ENCODE assay signal across 15 cellular contexts in the genomic region with DNA sequence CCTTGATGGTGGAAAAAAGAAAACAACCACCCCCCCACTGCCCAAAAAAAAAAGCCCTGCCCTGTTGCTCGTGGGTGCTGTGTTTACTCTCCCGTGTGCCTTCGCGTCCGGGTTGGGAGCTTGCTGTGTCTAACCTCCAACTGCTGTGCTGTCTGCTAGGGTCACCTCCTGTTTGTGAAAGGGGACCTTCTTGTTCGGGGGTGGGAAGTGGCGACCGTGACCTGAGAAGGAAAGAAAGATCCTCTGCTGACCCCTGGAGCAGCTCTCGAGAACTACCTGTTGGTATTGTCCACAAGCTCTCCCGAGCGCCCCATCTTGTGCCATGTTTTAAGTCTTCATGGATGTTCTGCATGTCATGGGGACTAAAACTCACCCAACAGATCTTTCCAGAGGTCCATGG. TPM values are rescaled to one million over a fixed set of nuclear protein-coding genes. Genes with fewer than 3 reads are reported as not detected.
A peak's percentile ranks its signal among the peaks of the same experiment; 100 is the strongest.
DNase-seq lines count a peak whose midpoint lies in the region; ATAC-seq, FAIRE-seq and TF ChIP-seq lines count a peak whose summit lies in the region.
"Had no signal": no experiment of that assay in that cellular context is flagged by ENCODE, and none has a peak within 500 bp of the region (broad histone marks: within the 10 kb centered on the region; RNA-seq: fewer than 3 reads in every experiment).

No MANE protein-coding gene starts in this region.

- no peaks in the 10 kb centered on the region for H3K36me3 Mint-ChIP-seq in MCF 10A (ENCODE audit: insufficient read depth, unreplicated experiment)
- H3K36me3 Mint-ChIP-seq in endodermal cell (ENCODE audit: low read depth): no peaks in the 10 kb centered on the region

- H3K4me2 ChIP-seq in Loucy (ENCODE audit: low read depth, low read length, poor library complexity, severe bottlenecking) (peak overlapping the region; percentile 78), hepatocyte (no peak overlapping the region)
- H3K4me2 ChIP-seq: BLaER1 had no signal

- H3K27me3 Mint-ChIP-seq in MCF 10A (ENCODE audit: insufficient read depth, unreplicated experiment) (peaks cover 50% of the 10 kb centered on the region), endodermal cell (ENCODE audit: insufficient read depth) (peaks cover 13% of the 10 kb centered on the region)
- H3K27me3 Mint-ChIP-seq: activated CD4-positive, alpha-beta memory T cell treated with anti-CD3 and anti-CD28 coated beads for 36 hours had no signal

- H3K9me2 ChIP-seq in Loucy (replicated peaks; ENCODE audit: low read depth, low read length) (no peaks in the 10 kb centered on the region), hepatocyte (replicated peaks; ENCODE audit: insufficient read depth) (no peaks in the 10 kb centered on the region)

- BruUV-seq in MCF 10A (replicated peaks; lab: Mats Ljungman, UMichigan): no TSS peak

- H3K9ac ChIP-seq in Loucy (ENCODE audit: low read depth, low read length, poor library complexity, severe bottlenecking) (no peak overlapping the region), endodermal cell (ENCODE audit: extremely low read depth, low read length, poor library complexity, severe bottlenecking) (no peak overlapping the region)
- H3K9ac ChIP-seq: BLaER1, GM23248 had no signal

- ATAC-seq in GM18909 (IDR thresholded peaks at IDR 0.05; ENCODE audit: poor library complexity, unreplicated experiment): no peak
- ATAC-seq: gastrocnemius medialis, Panc1 had no signal

- intact Hi-C loops in MCF 10A (cut with micrococcal nuclease) (no loop called here), breast epithelium (cut with DNase I; ENCODE audit: low total_unique reads) (no loop called here)

- POLR2A ChIA-PET in MCF 10A (lab: Yijun Ruan, JAX): interaction anchor here (1.2 kb wide), 1 partner anchor 63 kb away, joined by 3 read pairs; no protein-coding TSS in a partner anchor

- no peaks in the 10 kb centered on the region for H3K36me3 ChIP-seq in breast epithelium
- H3K36me3 ChIP-seq in Loucy (ENCODE audit: insufficient read depth, low read length): no peaks in the 10 kb centered on the region
- no peaks in the 10 kb centered on the region for H3K36me3 ChIP-seq in endodermal cell (ENCODE audit: control insufficient read depth, insufficient read depth, low read length)
- no peaks in the 10 kb centered on the region for H3K36me3 ChIP-seq in hepatocyte (replicated peaks; ENCODE audit: insufficient read depth, low read depth)
- H3K36me3 ChIP-seq: BLaER1, gastrocnemius medialis had no signal

- H3K4me3 Mint-ChIP-seq in MCF 10A (ENCODE audit: unreplicated experiment) (no peak overlapping the region), endodermal cell (no peak overlapping the region)
- H3K4me3 Mint-ChIP-seq: activated CD4-positive, alpha-beta memory T cell treated with anti-CD3 and anti-CD28 coated beads for 36 hours had no signal

- 31 to 52% methylated on average over 7 to 11 of the region's 11 CpGs for WGBS in endodermal cell (ENCODE audit: insufficient coverage in 1 of 2, insufficient read length in 1 of 2), 2 experiments
- WGBS in hepatocyte (ENCODE audit: low lambda C conversion rate, missing lambda C conversion rate): 65% methylated on average over 11 of the region's 11 CpGs

- peaks cover 0 to 8% of the 10 kb centered on the region in 2 donors for H3K27me3 ChIP-seq in breast epithelium
- no peaks in the 10 kb centered on the region for H3K27me3 ChIP-seq in Loucy (ENCODE audit: insufficient read depth, low read length, poor library complexity, severe bottlenecking)
- H3K27me3 ChIP-seq in endodermal cell (ENCODE audit: control insufficient read depth, insufficient read depth, low read length, poor library complexity, severe bottlenecking): peaks cover 6% of the 10 kb centered on the region
- no peaks in the 10 kb centered on the region for H3K27me3 ChIP-seq in hepatocyte
- H3K27me3 ChIP-seq: BLaER1 had no signal

- no peak for TF ChIP-seq POLR2A in breast epithelium (IDR thresholded peaks at IDR 0.05)

- H3K79me2 ChIP-seq in Loucy (ENCODE audit: insufficient read depth, low read length): no peaks in the 10 kb centered on the region
- H3K79me2 ChIP-seq in hepatocyte: no peaks in the 10 kb centered on the region

- CTCF ChIA-PET in MCF 10A (lab: Yijun Ruan, JAX): interaction anchor here (1.1 to 4.9 kb wide), 8 partner anchors 9 to 30 kb away, joined by 3 to 22 read pairs (median 5); no protein-coding TSS in a partner anchor

- no peak for FAIRE-seq in HTR-8/SVneo (lab: Jason Lieb, UNC)
- FAIRE-seq: bronchial epithelial cell had no signal

- H3K4me3 ChIP-seq in breast epithelium (no peak overlapping the region), Loucy (ENCODE audit: low read length, poor library complexity, severe bottlenecking) (peak overlapping the region; percentile 64), endodermal cell (ENCODE audit: low read length) (no peak overlapping the region), hepatocyte (no peak overlapping the region)
- H3K4me3 ChIP-seq: BLaER1, gastrocnemius medialis, GM23248 had no signal

- no peaks in the 10 kb centered on the region for H3K4me1 ChIP-seq in breast epithelium
- no peaks in the 10 kb centered on the region for H3K4me1 ChIP-seq in Loucy (ENCODE audit: insufficient read depth, low read length, poor library complexity, severe bottlenecking)
- H3K4me1 ChIP-seq in endodermal cell (ENCODE audit: control insufficient read depth, insufficient read depth, low read length): no peaks in the 10 kb centered on the region
- H3K4me1 ChIP-seq in hepatocyte (ENCODE audit: insufficient read depth): no peaks in the 10 kb centered on the region
- H3K4me1 ChIP-seq: gastrocnemius medialis had no signal

- DNase-seq in MCF 10A (ENCODE audit: unreplicated experiment) (peak; percentile 10), breast epithelium (ENCODE audit: low spot score in 2 of 2) (no peak), endodermal cell (peak; percentile 82), substantia nigra (lab: John Stamatoyannopoulos, UW) (no peak), HTR-8/SVneo (ENCODE audit: insufficient read length, low spot score) (no peak), hepatocyte (ENCODE audit: low spot score) (no peak)
- DNase-seq: activated CD4-positive, alpha-beta memory T cell treated with anti-CD3 and anti-CD28 coated beads for 36 hours; gastrocnemius medialis; GM23248 had no signal

- H3K9me3 ChIP-seq in breast epithelium (no peaks in the 10 kb centered on the region), Loucy (ENCODE audit: insufficient read depth, low read depth, low read length) (no peaks in the 10 kb centered on the region), endodermal cell (ENCODE audit: control insufficient read depth, low read length) (no peaks in the 10 kb centered on the region), hepatocyte (ENCODE audit: low read depth) (no peaks in the 10 kb centered on the region)
- H3K9me3 ChIP-seq: BLaER1, gastrocnemius medialis had no signal

- H2AFZ ChIP-seq in Loucy (ENCODE audit: low read length) (peak overlapping the region; percentile 94), hepatocyte (no peak overlapping the region)
- H2AFZ ChIP-seq: GM23248 had no signal

- H3K9me3 Mint-ChIP-seq in MCF 10A (ENCODE audit: unreplicated experiment) (no peaks in the 10 kb centered on the region), endodermal cell (no peaks in the 10 kb centered on the region)
- H3K9me3 Mint-ChIP-seq: activated CD4-positive, alpha-beta memory T cell treated with anti-CD3 and anti-CD28 coated beads for 36 hours had no signal

- no peaks in the 10 kb centered on the region for H3F3A ChIP-seq in Loucy (ENCODE audit: low read depth)

- H3K27ac ChIP-seq in breast epithelium (no peak overlapping the region), endodermal cell (ENCODE audit: low read depth, low read length) (no peak overlapping the region), substantia nigra (ENCODE audit: low read depth, low read length, poor library complexity, severe bottlenecking) (peak overlapping the region; percentile 64), hepatocyte (no peak overlapping the region)
- H3K27ac ChIP-seq: BLaER1, gastrocnemius medialis, GM23248 had no signal

- no peaks in the 10 kb centered on the region for H4K20me1 ChIP-seq in Loucy (ENCODE audit: insufficient read depth, low read length, poor library complexity, severe bottlenecking)
- no peaks in the 10 kb centered on the region for H4K20me1 ChIP-seq in hepatocyte (ENCODE audit: insufficient read depth, poor library complexity, severe bottlenecking)
- H4K20me1 ChIP-seq: BLaER1 had no signal

- no peaks in the 10 kb centered on the region for H3K4me1 Mint-ChIP-seq in MCF 10A (ENCODE audit: insufficient read depth, unreplicated experiment)
- H3K4me1 Mint-ChIP-seq in endodermal cell: peaks cover 2% of the 10 kb centered on the region

- TF ChIP-seq CTCF in MCF 10A (IDR thresholded peaks at IDR 0.05; ENCODE audit: unreplicated experiment) (no peak), breast epithelium (IDR thresholded peaks at IDR 0.05) (no peak), Loucy (conservative IDR thresholded peaks at IDR 0.05; ENCODE audit: low read length) (peak; percentile 59), endodermal cell (conservative IDR thresholded peaks at IDR 0.05) (peak; percentile 77), hepatocyte (IDR thresholded peaks at IDR 0.05; ENCODE audit: poor library complexity) (no peak)

- H3K27ac Mint-ChIP-seq in MCF 10A (ENCODE audit: low read depth, unreplicated experiment): no peak overlapping the region
- H3K27ac Mint-ChIP-seq in endodermal cell: no peak overlapping the region
- H3K27ac Mint-ChIP-seq: activated CD4-positive, alpha-beta memory T cell treated with anti-CD3 and anti-CD28 coated beads for 36 hours had no signal

RNA-seq across cellular contexts. Expression of gene MAL, which starts 28.0 kb away (rescaled TPM):
- total RNA-seq in MCF 10A (2022) (not detected in 2 replicates), breast epithelium (1 to 10 TPM in 1 of 3 donors, under 1 TPM in 1, not detected in 1; 0.32 to 2.3 TPM), endodermal cell (not detected), hepatocyte (1.4 TPM in 1 of 2 replicates, not detected in the other)
- polyA plus RNA-seq in endodermal cell (2013, experiment 1 of 2): 10.1 TPM
- polyA plus RNA-seq in endodermal cell (2013, experiment 2 of 2): 9.4 TPM
- not detected in 2 replicates for polyA plus RNA-seq in hepatocyte
- total RNA-seq: GM23248, subcutaneous adipose tissue had no signal
- polyA plus RNA-seq: GM23248 had no signal

Comparison
In these comparisons a context has a peak if more than half of its experiments do, and no peak if none do; other contexts are left out.
1. DNase-seq: peak in MCF 10A (single experiment) and endodermal cell (single experiment); none in breast epithelium (0 of 2), substantia nigra (0 of 49), HTR-8/SVneo (single experiment) and hepatocyte (single experiment).
2. CTCF ChIP-seq: peak in Loucy (single experiment) and endodermal cell (single experiment); none in MCF 10A (single experiment), breast epithelium (0 of 3) and hepatocyte (single experiment).